1 cellular context compared by ENCODE assay signal in the genomic region with DNA sequence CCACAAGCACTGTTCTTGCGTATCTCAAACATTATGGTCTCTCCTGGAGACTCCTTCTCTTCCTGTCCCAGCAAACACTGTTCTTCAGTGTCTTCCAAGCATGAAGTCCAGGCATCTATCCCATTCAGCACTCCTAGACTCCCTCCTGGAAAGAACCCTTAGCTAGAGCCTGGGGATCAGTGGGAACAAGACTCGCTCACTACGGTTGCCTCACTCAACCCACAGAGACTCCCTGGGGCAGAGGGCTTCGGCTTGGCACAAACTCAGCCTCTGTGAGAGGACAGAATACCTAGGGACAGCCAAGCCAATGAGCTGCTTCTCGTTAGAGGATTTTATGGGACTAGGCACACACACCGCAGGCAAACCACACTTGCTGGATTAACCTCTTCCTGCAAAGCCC.
A peak's percentile ranks its signal among the peaks of the same experiment; 100 is the strongest.
TF ChIP-seq lines count a peak whose summit lies in the region.

No MANE protein-coding gene starts in this region.

TF ChIP-seq in HEK293, 187 proteins besides CTCF, POLR2A, EP300 and RAD21 (continued from another document):
- TF ChIP-seq, protein P1, sequence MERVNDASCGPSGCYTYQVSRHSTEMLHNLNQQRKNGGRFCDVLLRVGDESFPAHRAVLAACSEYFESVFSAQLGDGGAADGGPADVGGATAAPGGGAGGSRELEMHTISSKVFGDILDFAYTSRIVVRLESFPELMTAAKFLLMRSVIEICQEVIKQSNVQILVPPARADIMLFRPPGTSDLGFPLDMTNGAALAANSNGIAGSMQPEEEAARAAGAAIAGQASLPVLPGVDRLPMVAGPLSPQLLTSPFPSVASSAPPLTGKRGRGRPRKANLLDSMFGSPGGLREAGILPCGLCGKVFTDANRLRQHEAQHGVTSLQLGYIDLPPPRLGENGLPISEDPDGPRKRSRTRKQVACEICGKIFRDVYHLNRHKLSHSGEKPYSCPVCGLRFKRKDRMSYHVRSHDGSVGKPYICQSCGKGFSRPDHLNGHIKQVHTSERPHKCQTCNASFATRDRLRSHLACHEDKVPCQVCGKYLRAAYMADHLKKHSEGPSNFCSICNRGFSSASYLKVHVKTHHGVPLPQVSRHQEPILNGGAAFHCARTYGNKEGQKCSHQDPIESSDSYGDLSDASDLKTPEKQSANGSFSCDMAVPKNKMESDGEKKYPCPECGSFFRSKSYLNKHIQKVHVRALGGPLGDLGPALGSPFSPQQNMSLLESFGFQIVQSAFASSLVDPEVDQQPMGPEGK (tag by site-specific recombination; IDR thresholded peaks at IDR 0.05) = no peak
- TF ChIP-seq, protein P2, sequence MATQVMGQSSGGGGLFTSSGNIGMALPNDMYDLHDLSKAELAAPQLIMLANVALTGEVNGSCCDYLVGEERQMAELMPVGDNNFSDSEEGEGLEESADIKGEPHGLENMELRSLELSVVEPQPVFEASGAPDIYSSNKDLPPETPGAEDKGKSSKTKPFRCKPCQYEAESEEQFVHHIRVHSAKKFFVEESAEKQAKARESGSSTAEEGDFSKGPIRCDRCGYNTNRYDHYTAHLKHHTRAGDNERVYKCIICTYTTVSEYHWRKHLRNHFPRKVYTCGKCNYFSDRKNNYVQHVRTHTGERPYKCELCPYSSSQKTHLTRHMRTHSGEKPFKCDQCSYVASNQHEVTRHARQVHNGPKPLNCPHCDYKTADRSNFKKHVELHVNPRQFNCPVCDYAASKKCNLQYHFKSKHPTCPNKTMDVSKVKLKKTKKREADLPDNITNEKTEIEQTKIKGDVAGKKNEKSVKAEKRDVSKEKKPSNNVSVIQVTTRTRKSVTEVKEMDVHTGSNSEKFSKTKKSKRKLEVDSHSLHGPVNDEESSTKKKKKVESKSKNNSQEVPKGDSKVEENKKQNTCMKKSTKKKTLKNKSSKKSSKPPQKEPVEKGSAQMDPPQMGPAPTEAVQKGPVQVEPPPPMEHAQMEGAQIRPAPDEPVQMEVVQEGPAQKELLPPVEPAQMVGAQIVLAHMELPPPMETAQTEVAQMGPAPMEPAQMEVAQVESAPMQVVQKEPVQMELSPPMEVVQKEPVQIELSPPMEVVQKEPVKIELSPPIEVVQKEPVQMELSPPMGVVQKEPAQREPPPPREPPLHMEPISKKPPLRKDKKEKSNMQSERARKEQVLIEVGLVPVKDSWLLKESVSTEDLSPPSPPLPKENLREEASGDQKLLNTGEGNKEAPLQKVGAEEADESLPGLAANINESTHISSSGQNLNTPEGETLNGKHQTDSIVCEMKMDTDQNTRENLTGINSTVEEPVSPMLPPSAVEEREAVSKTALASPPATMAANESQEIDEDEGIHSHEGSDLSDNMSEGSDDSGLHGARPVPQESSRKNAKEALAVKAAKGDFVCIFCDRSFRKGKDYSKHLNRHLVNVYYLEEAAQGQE (tag by site-specific recombination; IDR thresholded peaks at IDR 0.05) = no peak
- 0 out of 2 replicates have a peak, but pooled peaks have one; percentile 7 for TF ChIP-seq ZFHX2 (tag by site-specific recombination; conservative IDR thresholded peaks at IDR 0.05)
- TF ChIP-seq ZNF248 (tag by site-specific recombination; IDR thresholded peaks at IDR 0.05) = no peak
- peak; percentile 78 for TF ChIP-seq ZIC2 (tag by site-specific recombination; IDR thresholded peaks at IDR 0.05)
- TF ChIP-seq SETDB1 (IDR thresholded peaks at IDR 0.05; ENCODE audit: insufficient read length, low read length) = no peak
- TF ChIP-seq ZXDB (tag by site-specific recombination; IDR thresholded peaks at IDR 0.05) = no peak
- TF ChIP-seq, protein P3, sequence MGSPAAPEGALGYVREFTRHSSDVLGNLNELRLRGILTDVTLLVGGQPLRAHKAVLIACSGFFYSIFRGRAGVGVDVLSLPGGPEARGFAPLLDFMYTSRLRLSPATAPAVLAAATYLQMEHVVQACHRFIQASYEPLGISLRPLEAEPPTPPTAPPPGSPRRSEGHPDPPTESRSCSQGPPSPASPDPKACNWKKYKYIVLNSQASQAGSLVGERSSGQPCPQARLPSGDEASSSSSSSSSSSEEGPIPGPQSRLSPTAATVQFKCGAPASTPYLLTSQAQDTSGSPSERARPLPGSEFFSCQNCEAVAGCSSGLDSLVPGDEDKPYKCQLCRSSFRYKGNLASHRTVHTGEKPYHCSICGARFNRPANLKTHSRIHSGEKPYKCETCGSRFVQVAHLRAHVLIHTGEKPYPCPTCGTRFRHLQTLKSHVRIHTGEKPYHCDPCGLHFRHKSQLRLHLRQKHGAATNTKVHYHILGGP (tag by site-specific recombination; IDR thresholded peaks at IDR 0.05) = no peak
- no peak for TF ChIP-seq ZNF132 (tag by site-specific recombination; IDR thresholded peaks at IDR 0.05; ENCODE audit: borderline replicate concordance)
- TF ChIP-seq ZNF223 (tag by site-specific recombination; IDR thresholded peaks at IDR 0.05) = no peak
- TF ChIP-seq ZNF121 (tag by site-specific recombination; IDR thresholded peaks at IDR 0.05) = no peak
- TF ChIP-seq SP2 (tag by site-specific recombination; IDR thresholded peaks at IDR 0.05) = no peak
